Comparison of ENCODE assay signal across 8 cellular contexts in genomic region chr17:48307814-48308411, GRCh38.
DNase-seq lines count a peak whose midpoint lies in the region; ATAC-seq and TF ChIP-seq lines count a peak whose summit lies in the region.

No MANE protein-coding gene starts in this region.

- ATAC-seq in GM23338 (peak; percentile 91), upper lobe of right lung (peak; percentile 84), HG02973 (IDR thresholded peaks at IDR 0.05; ENCODE audit: unreplicated experiment) (no peak)

- no peaks in the 10 kb centered on the region for H3K79me2 ChIP-seq in GM23338 (replicated peaks; ENCODE audit: insufficient read depth)

- H3K4me3 Mint-ChIP-seq in GM23338 (no peak overlapping the region), neural crest cell (no peak overlapping the region)

- H3K4me1 ChIP-seq in GM23338 (ENCODE audit: insufficient read depth) = no peaks in the 10 kb centered on the region
- H3K4me1 ChIP-seq in esophagus squamous epithelium = no peaks in the 10 kb centered on the region
- H3K4me1 ChIP-seq in upper lobe of right lung = no peaks in the 10 kb centered on the region

- intact Hi-C loops in esophagus squamous epithelium (cut with DNase I) = no loop called here
- intact Hi-C loops in upper lobe of right lung (cut with DNase I) = no loop called here

- H3K27me3 Mint-ChIP-seq in GM23338 (ENCODE audit: insufficient read depth, low read depth, poor library complexity) = peaks cover 8% of the 10 kb centered on the region
- H3K27me3 Mint-ChIP-seq in neural crest cell (ENCODE audit: low read depth) = peaks cover 100% of the 10 kb centered on the region

- H3F3A ChIP-seq in GM23338 (replicated peaks; ENCODE audit: low read depth) = no peaks in the 10 kb centered on the region

- no peaks in the 10 kb centered on the region for H4K20me1 ChIP-seq in GM23338 (replicated peaks; ENCODE audit: insufficient read depth)

- WGBS in esophagus squamous epithelium, 2 donors = 15 to 19% methylated on average over 4 of the region's 4 CpGs

- no peak for TF ChIP-seq POLR2A in esophagus squamous epithelium (IDR thresholded peaks at IDR 0.05)

- H3K9me3 Mint-ChIP-seq in GM23338 = no peaks in the 10 kb centered on the region
- H3K9me3 Mint-ChIP-seq in neural crest cell = no peaks in the 10 kb centered on the region

- H2AFZ ChIP-seq in GM23338 = no peak overlapping the region

- H3K9me2 ChIP-seq in GM23338 (ENCODE audit: insufficient read depth) = no peaks in the 10 kb centered on the region

- H3K4me3 ChIP-seq in AG10803 (ENCODE audit: low read length) (no peak overlapping the region), GM23338 (no peak overlapping the region), esophagus squamous epithelium (no peak overlapping the region), upper lobe of right lung (no peak overlapping the region)

- DNase-seq in AG10803 (ENCODE audit: low read depth) (peak; percentile 75), GM23338 (ENCODE audit: low spot score) (peak; percentile 76), NCI-H526 (lab: John Stamatoyannopoulos, UW) (peak; percentile 38 to 85), esophagus squamous epithelium (lab: John Stamatoyannopoulos, UW) (no peak), neural crest cell (ENCODE audit: low read depth, low spot score) (peak; percentile 43), upper lobe of right lung (no peak)
- peak; percentile 4 to 32 for DNase-seq in activated CD8-positive, alpha-beta memory T cell treated with anti-CD3 and anti-CD28 coated beads for 4 hours (ENCODE audit: low read depth in 2 of 2)

- H3K27ac Mint-ChIP-seq in GM23338 = no peak overlapping the region
- H3K27ac Mint-ChIP-seq in neural crest cell (ENCODE audit: unreplicated experiment) = no peak overlapping the region

- H3K27ac ChIP-seq in GM23338 (ENCODE audit: low read depth) = no peak overlapping the region
- no peak overlapping the region for H3K27ac ChIP-seq in esophagus squamous epithelium
- no peak overlapping the region for H3K27ac ChIP-seq in upper lobe of right lung

- TF ChIP-seq CTCF in AG10803 (conservative IDR thresholded peaks at IDR 0.05; ENCODE audit: low read length) (peak; percentile 98), GM23338 (conservative IDR thresholded peaks at IDR 0.05; ENCODE audit: low read depth in 2 of 2) (peak; percentile 81 to 93), esophagus squamous epithelium (IDR thresholded peaks at IDR 0.05) (peak; percentile 21 to 76 (median 68)), neural crest cell (conservative IDR thresholded peaks at IDR 0.05) (peak; percentile 84), upper lobe of right lung (IDR thresholded peaks at IDR 0.05) (peak; percentile 86)

- H3K4me1 Mint-ChIP-seq in GM23338 (peaks cover 7% of the 10 kb centered on the region; the same call in 2 of the 3 replicates), neural crest cell (peaks cover 14% of the 10 kb centered on the region)

- no peaks in the 10 kb centered on the region for H3K9me3 ChIP-seq in esophagus squamous epithelium
- no peaks in the 10 kb centered on the region for H3K9me3 ChIP-seq in upper lobe of right lung

- no peak overlapping the region for H3K4me2 ChIP-seq in GM23338

- H3K27me3 ChIP-seq in GM23338 (ENCODE audit: insufficient read depth) (no peaks in the 10 kb centered on the region), esophagus squamous epithelium (peaks cover 2 to 100% (median 4%) of the 10 kb centered on the region in 4 donors), upper lobe of right lung (peaks cover 64% of the 10 kb centered on the region)

- H3K36me3 ChIP-seq in GM23338 (ENCODE audit: insufficient read depth) (no peaks in the 10 kb centered on the region), esophagus squamous epithelium (no peaks in the 10 kb centered on the region), upper lobe of right lung (no peaks in the 10 kb centered on the region)

- no peaks in the 10 kb centered on the region for H3K36me3 Mint-ChIP-seq in GM23338 (ENCODE audit: low read depth)
- H3K36me3 Mint-ChIP-seq in neural crest cell (ENCODE audit: low read depth) = no peaks in the 10 kb centered on the region

TF ChIP-seq in GM23338, 12 proteins besides CTCF, POLR2A, EP300 and RAD21 (continues in another document):
- TF ChIP-seq EZH2 (IDR thresholded peaks at IDR 0.05; ENCODE audit: low read depth, unreplicated experiment) (no peak), ETS1 (IDR thresholded peaks at IDR 0.05) (no peak), NANOG (IDR thresholded peaks at IDR 0.05; ENCODE audit: borderline replicate concordance) (no peak), EZH2phosphoT487 (IDR thresholded peaks at IDR 0.05; ENCODE audit: unreplicated experiment) (no peak), POLR2AphosphoS5 (IDR thresholded peaks at IDR 0.05; ENCODE audit: low read depth) (no peak), CREB1 (CRISPR knock-in tag; IDR thresholded peaks at IDR 0.05; ENCODE audit: low read depth) (no peak), ZNF114 (CRISPR knock-in tag; IDR thresholded peaks at IDR 0.05) (no peak), REST (IDR thresholded peaks at IDR 0.05; ENCODE audit: unreplicated experiment) (no peak), ZNF331 (CRISPR knock-in tag; IDR thresholded peaks at IDR 0.05; ENCODE audit: low read depth) (no peak), STAT1 (IDR thresholded peaks at IDR 0.05; ENCODE audit: unreplicated experiment) (no peak)

Comparison
In these comparisons a context has a peak if more than half of its experiments do, and no peak if none do; other contexts are left out.
1. DNase-seq: peak in AG10803 (single experiment), GM23338 (single experiment), NCI-H526 (2 of 2), activated CD8-positive, alpha-beta memory T cell treated with anti-CD3 and anti-CD28 coated beads for 4 hours (2 of 2) and neural crest cell (single experiment); none in esophagus squamous epithelium (single experiment) and upper lobe of right lung (single experiment).
2. Peak in every context shown above with its lines, with median percentiles within 50 percentile points of each other: CTCF ChIP-seq.